24 cellular contexts compared by ENCODE assay signal in genomic region chr9:36448017-36448416, GRCh38. TPM values are rescaled to one million over a fixed set of nuclear protein-coding genes. Genes with fewer than 3 reads are reported as not detected.
DNase-seq lines count a peak whose midpoint lies in the region; ATAC-seq, FAIRE-seq and TF ChIP-seq lines count a peak whose summit lies in the region.
"Had no signal": no experiment of that assay in that cellular context is flagged by ENCODE, and none has a peak within 500 bp of the region (broad histone marks: within the 10 kb centered on the region; RNA-seq: fewer than 3 reads in every experiment).

No MANE protein-coding gene starts in this region.

- H2AK5ac ChIP-seq in H1 (ENCODE audit: low read depth, low read length): no peak overlapping the region

- FAIRE-seq in H1 (lab: Jason Lieb, UNC) (no peak), small intestine (lab: Jason Lieb, UNC) (no peak)
- FAIRE-seq: D721Med, GM19239, HTR-8/SVneo had no signal

- POLR2A ChIA-PET in HEK293 (lab: Yijun Ruan, JAX) (interaction anchor here (1.4 kb wide), 1 partner anchor 47 kb away, joined by 4 read pairs; the partner anchor contains the start of gene RNF38), H1 (lab: Charles Lee; ENCODE audit: partially characterized antibody) (interaction anchor here (0.5 to 2.0 kb wide), 4 partner anchors 9 to 310 kb away, joined by 3 to 8 read pairs (median 4); no protein-coding TSS in a partner anchor)

- H3K14ac ChIP-seq in H1 (ENCODE audit: insufficient read length): no peak overlapping the region

- TF ChIP-seq CTCF in HEK293 (tag by site-specific recombination; IDR thresholded peaks at IDR 0.05) (no peak), H1 (IDR thresholded peaks at IDR 0.05; ENCODE audit: control extremely low read depth in 1 of 3, insufficient read depth in 1 of 3, low read depth in 1 of 3, low read length in 3 of 3) (no peak), neural crest cell (conservative IDR thresholded peaks at IDR 0.05) (no peak)

- H3K36me3 Mint-ChIP-seq in T-helper 17 cell (ENCODE audit: low read depth): no peaks in the 10 kb centered on the region
- no peaks in the 10 kb centered on the region for H3K36me3 Mint-ChIP-seq in neural crest cell (ENCODE audit: low read depth)

- no peak for TF ChIP-seq RAD21 in H1 (IDR thresholded peaks at IDR 0.05 in 1 of 2, conservative IDR thresholded peaks at IDR 0.05 in 1 of 2; ENCODE audit: low read depth in 2 of 2, low read length in 2 of 2)

- H3K56ac ChIP-seq in H1 (replicated peaks; ENCODE audit: insufficient read length, low read depth, low read length): no peak overlapping the region

- H4K20me1 ChIP-seq in H1 (replicated peaks in 1 of 2; ENCODE audit: control insufficient read depth in 1 of 2, insufficient read depth in 2 of 2, low read length in 2 of 2): peaks cover 0 to 9% of the 10 kb centered on the region in 2 experiments

- peaks cover 27% of the 10 kb centered on the region for H3K4me1 Mint-ChIP-seq in T-helper 17 cell
- peaks cover 32% of the 10 kb centered on the region for H3K4me1 Mint-ChIP-seq in neural crest cell

- H2BK20ac ChIP-seq in H1 (ENCODE audit: low read length): no peak overlapping the region

- H4K5ac ChIP-seq in H1 (ENCODE audit: insufficient read length, low read depth, low read length): no peak overlapping the region

- H3K9me3 ChIP-seq in HEK293 (ENCODE audit: control insufficient read depth, insufficient read depth, low read depth, low read length) (no peaks in the 10 kb centered on the region), T-helper 17 cell (ENCODE audit: control insufficient read depth, low read length, poor library complexity, severe bottlenecking) (no peaks in the 10 kb centered on the region), H1 (ENCODE audit: insufficient read depth in 2 of 2, low read depth in 1 of 2, low read length in 1 of 2) (no peaks in the 10 kb centered on the region), small intestine (ENCODE audit: control insufficient read depth, low read depth) (no peaks in the 10 kb centered on the region)
- H3K9me3 ChIP-seq: MG63, SJSA1 had no signal

- H3K4me3 ChIP-seq in HEK293 (ENCODE audit: low read depth, low read length) (no peak overlapping the region), H1 (ENCODE audit: extremely low read depth in 1 of 4, insufficient read depth in 2 of 4, low read depth in 3 of 4, low read length in 4 of 4) (no peak overlapping the region), small intestine (ENCODE audit: low read depth in 1 of 2, low read length in 2 of 2) (no peak overlapping the region)
- H3K4me3 ChIP-seq: BLaER1 treated with 17β-estradiol and CSF1 and Interleukin-3, amounts not matched to agents 10 nM and 100 nM; MG63; SJSA1 had no signal

- H3K79me2 ChIP-seq in H1 (ENCODE audit: control insufficient read depth in 1 of 2, insufficient read depth in 2 of 2, low read length in 2 of 2): peaks cover 10 to 82% of the 10 kb centered on the region in 2 experiments

- H2BK120ac ChIP-seq in H1 (replicated peaks; ENCODE audit: low read depth, low read length): no peak overlapping the region

- peaks cover 8% of the 10 kb centered on the region for H3K79me1 ChIP-seq in H1 (ENCODE audit: low read depth, low read length)

- H3K9ac ChIP-seq in H1 (replicated peaks in 1 of 4; ENCODE audit: extremely low read depth in 1 of 4, low read depth in 3 of 4, low read length in 3 of 4): no peak overlapping the region
- H3K9ac ChIP-seq: BLaER1 treated with 17β-estradiol and CSF1 and Interleukin-3, amounts not matched to agents 10 nM and 100 nM had no signal

- peak overlapping the region; percentile 14 for H3K27ac Mint-ChIP-seq in T-helper 17 cell
- H3K27ac Mint-ChIP-seq in neural crest cell (ENCODE audit: unreplicated experiment): peak overlapping the region; percentile 3
- H3K27ac Mint-ChIP-seq: CD4-positive, alpha-beta T cell; HFFc6 had no signal

- H3K4ac ChIP-seq in H1 (replicated peaks; ENCODE audit: insufficient read length, low read depth, low read length): no peak overlapping the region

- no peak for ATAC-seq in T-helper 17 cell
- no peak for ATAC-seq in GM21381 (IDR thresholded peaks at IDR 0.05; ENCODE audit: unreplicated experiment)

- no peak overlapping the region for H2AFZ ChIP-seq in H1 (ENCODE audit: low read length)

- H3K4me1 ChIP-seq in HEK293 (ENCODE audit: control insufficient read depth, insufficient read depth, low read length) (no peaks in the 10 kb centered on the region), H1 (replicated peaks in 1 of 4; ENCODE audit: control insufficient read depth in 3 of 4, insufficient read depth in 4 of 4, low read length in 3 of 4) (peaks cover 1 to 8% (median 4%) of the 10 kb centered on the region in 4 experiments), small intestine (ENCODE audit: control insufficient read depth in 2 of 2, insufficient read depth in 1 of 2, low read depth in 1 of 2, low read length in 1 of 2) (no peaks in the 10 kb centered on the region)
- H3K4me1 ChIP-seq: SJSA1 had no signal

- no peak overlapping the region for H4K91ac ChIP-seq in H1 (replicated peaks; ENCODE audit: insufficient read length, low read length)

- no peak overlapping the region for H2BK15ac ChIP-seq in H1 (ENCODE audit: low read length)

- DNase-seq in T-helper 17 cell (no peak), H1 (ENCODE audit: low read depth in 1 of 2, low spot score in 2 of 2) (no peak), neural crest cell (ENCODE audit: low read depth, low spot score) (no peak), iPS-NIHi7 (ENCODE audit: extremely low spot score) (no peak), small intestine (no peak)
- DNase-seq: CD4-positive, alpha-beta T cell; H9; HFFc6; KBM-7; MG63; NCI-H1105 treated with DMSO at 0.1 percent for 48 hours; NCI-H146; NCI-H1930; NCI-H2107; NCI-H446 treated with DMSO at 0.1 percent for 48 hours; NCI-H526; RPMI8226 had no signal

- no peak overlapping the region for H2BK12ac ChIP-seq in H1 (ENCODE audit: low read depth, low read length)

- H3K4me3 Mint-ChIP-seq in T-helper 17 cell: no peak overlapping the region
- no peak overlapping the region for H3K4me3 Mint-ChIP-seq in neural crest cell
- H3K4me3 Mint-ChIP-seq: CD4-positive, alpha-beta T cell; H9; HFFc6 had no signal

- WGBS in H1 (ENCODE audit: extremely low coverage in 1 of 2, insufficient coverage in 1 of 2, insufficient read length in 1 of 2, insufficient replicate concordance in 2 of 2, low coverage in 1 of 2, low lambda C conversion rate in 2 of 2, missing lambda C conversion rate in 1 of 2), 2 experiments: 88% methylated on average over 1 of the region's 1 CpG; no CpG with 5 or more reads in 1 of the 2 experiments
- 30 to 49% (median 41%) methylated on average over 1 of the region's 1 CpG for WGBS in small intestine, 3 donors

- no peak overlapping the region for H4K8ac ChIP-seq in H1 (ENCODE audit: extremely low read depth, insufficient read depth, low read length)

- H3K27ac ChIP-seq in HEK293 (ENCODE audit: extremely low read depth, low read depth, low read length) (no peak overlapping the region), H1 (ENCODE audit: low read depth, low read length) (0 out of 2 replicates have a peak overlapping the region, but pooled peaks have one; percentile 11), small intestine (ENCODE audit: low read depth in 1 of 2, low read length in 1 of 2) (no peak overlapping the region)
- H3K27ac ChIP-seq: BLaER1 treated with 17β-estradiol and CSF1 and Interleukin-3, amounts not matched to agents 10 nM and 100 nM; SJSA1 had no signal

- H2BK5ac ChIP-seq in H1 (ENCODE audit: low read depth, low read length): no peak overlapping the region

- H3K27me3 Mint-ChIP-seq in T-helper 17 cell: no peaks in the 10 kb centered on the region
- H3K27me3 Mint-ChIP-seq in neural crest cell (ENCODE audit: low read depth): no peaks in the 10 kb centered on the region
- H3K27me3 Mint-ChIP-seq: CD4-positive, alpha-beta T cell had no signal

- H3K18ac ChIP-seq in H1 (ENCODE audit: extremely low read depth, low read length): no peak overlapping the region

- no peaks in the 10 kb centered on the region for H3K27me3 ChIP-seq in H1 (replicated peaks in 1 of 4; ENCODE audit: control insufficient read depth in 3 of 4, extremely low read depth in 1 of 4, insufficient read depth in 3 of 4, low read length in 3 of 4)
- H3K27me3 ChIP-seq in small intestine (ENCODE audit: control insufficient read depth in 2 of 2, insufficient read depth in 2 of 2, low read length in 2 of 2): no peaks in the 10 kb centered on the region
- H3K27me3 ChIP-seq: BLaER1 treated with 17β-estradiol and CSF1 and Interleukin-3, amounts not matched to agents 10 nM and 100 nM; MG63; SJSA1 had no signal

- CTCF ChIA-PET in HEK293 (lab: Yijun Ruan, JAX): interaction anchor here (0.6 to 11.0 kb wide), 10 partner anchors 9 to 504 kb away, joined by 3 to 275 read pairs (median 4); no protein-coding TSS in a partner anchor
- CTCF ChIA-PET in H1 (lab: Charles Lee; ENCODE audit: partially characterized antibody): interaction anchor here (0.8 to 5.4 kb wide), 14 partner anchors 10 to 184 kb away, joined by 3 to 78 read pairs (median 3); no protein-coding TSS in a partner anchor

- no peak overlapping the region for H3K23ac ChIP-seq in H1 (ENCODE audit: insufficient read length)

- H3K36me3 ChIP-seq in HEK293 (ENCODE audit: control insufficient read depth in 2 of 2, insufficient read depth in 1 of 2, low read length in 2 of 2): no peaks in the 10 kb centered on the region
- peaks cover 0 to 2% (median 0%) of the 10 kb centered on the region in 4 experiments; a peak in 1 of 8 replicates for H3K36me3 ChIP-seq in H1 (ENCODE audit: control insufficient read depth in 2 of 4, insufficient read depth in 4 of 4, low read length in 3 of 4)
- peaks cover 0 to 4% of the 10 kb centered on the region in 2 donors for H3K36me3 ChIP-seq in small intestine (ENCODE audit: control insufficient read depth in 2 of 2, insufficient read depth in 2 of 2, low read length in 2 of 2)
- H3K36me3 ChIP-seq: SJSA1 had no signal

- no peak for TF ChIP-seq EP300 in H1 (IDR thresholded peaks at IDR 0.05; ENCODE audit: borderline replicate concordance in 1 of 2, low read depth in 2 of 2, low read length in 2 of 2)

- H3K9me3 Mint-ChIP-seq in neural crest cell: no peaks in the 10 kb centered on the region
- H3K9me3 Mint-ChIP-seq: CD4-positive, alpha-beta T cell; H9; HFFc6 had no signal

- TF ChIP-seq POLR2A in H1 (IDR thresholded peaks at IDR 0.05; ENCODE audit: control extremely low read depth in 1 of 2, low read depth in 2 of 2, low read length in 2 of 2): no peak

- H3K4me2 ChIP-seq in H1 (ENCODE audit: insufficient read depth in 1 of 2, low read depth in 2 of 2, low read length in 2 of 2): no peak overlapping the region
- H3K4me2 ChIP-seq: BLaER1 treated with 17β-estradiol and CSF1 and Interleukin-3, amounts not matched to agents 10 nM and 100 nM had no signal

- H3K23me2 ChIP-seq in H1 (ENCODE audit: low read depth, low read length): no peaks in the 10 kb centered on the region

RNA-seq across cellular contexts. Expression of gene RNF38, which starts 47.9 kb away (rescaled TPM):
- total RNA-seq in T-helper 17 cell: 10 to 100 TPM; 87.3 to 94.4 TPM
- 60.9 and 61.3 TPM in 2 replicates for total RNA-seq in H1 (2021; fragmentation: NEBNext Ultra II Directional; extraction: Animal tissue kit (Norgen Biotek cat#: 25700))
- 40.7 and 54.9 TPM in 2 replicates for polyA plus RNA-seq in H1 (2011; rRNA removed)
- 28.7 TPM for polyA plus RNA-seq in H1 (2011; cell fraction: cytosol; rRNA removed)
- 42.8 TPM for polyA plus RNA-seq in H1 (2011; cell fraction: nucleus; rRNA removed)
- polyA plus RNA-seq in H1 (2012, experiment 1 of 2): 24.9 to 32.3 TPM (median 29.1 TPM) in 4 replicates
- polyA plus RNA-seq in H1 (2012, experiment 2 of 2): 3.4 TPM
- 21.2 TPM for polyA plus RNA-seq in H1 (2013, experiment 1 of 2)
- 20.7 TPM for polyA plus RNA-seq in H1 (2013, experiment 2 of 2)
- polyA minus RNA-seq in H1 (2011; rRNA and poly(A)+ RNA removed): 155 and 161 TPM in 2 replicates
- 40.3 TPM for polyA minus RNA-seq in H1 (2011; cell fraction: cytosol; rRNA and poly(A)+ RNA removed)
- polyA minus RNA-seq in H1 (2011; cell fraction: nucleus; rRNA and poly(A)+ RNA removed): 57.0 TPM
- total RNA-seq in neural crest cell: 55.7 and 63.8 TPM in 2 replicates
- polyA plus RNA-seq in small intestine: 1 to 10 TPM; 6.0 to 9.9 (median 6.2) TPM
